ENCODE assay signal across 8 cellular contexts in genomic region chr11:118619444-118620205, GRCh38. TPM values are rescaled to one million over a fixed set of nuclear protein-coding genes. Genes with fewer than 3 reads are reported as not detected.
DNase-seq lines count a peak whose midpoint lies in the region; ATAC-seq and TF ChIP-seq lines count a peak whose summit lies in the region.

No MANE protein-coding gene starts in this region.

- intact Hi-C loops in posterior vena cava (cut with DNase I) = no loop called here
- intact Hi-C loops in activated T-helper 1 cell treated with anti-CD3 and anti-CD28 coated beads, Interleukin-12 subunit alpha, Interleukin-12 subunit beta, Interleukin-2, Interleukin-4 antibody, amounts not matched to agents 30 ng/mL and 10 ng/mL and 1 ng/mL, durations not matched to agents 14 hours and 24 hours and 36 hours (cut with micrococcal nuclease) = no loop called here

- no peak overlapping the region for H3K4me3 Mint-ChIP-seq in activated T-helper 1 cell treated with anti-CD3 and anti-CD28 coated beads, Interleukin-12 subunit alpha, Interleukin-12 subunit beta, Interleukin-2, Interleukin-4 antibody, amounts not matched to agents 30 ng/mL and 10 ng/mL and 1 ng/mL, durations not matched to agents 14 hours and 24 hours and 36 hours

- TF ChIP-seq CTCF in foreskin fibroblast (IDR thresholded peaks at IDR 0.05; ENCODE audit: low read depth, low read length) = no peak

- H3K27ac Mint-ChIP-seq in activated T-helper 1 cell treated with anti-CD3 and anti-CD28 coated beads, Interleukin-12 subunit alpha, Interleukin-12 subunit beta, Interleukin-2, Interleukin-4 antibody, amounts not matched to agents 30 ng/mL and 10 ng/mL and 1 ng/mL, durations not matched to agents 14 hours and 24 hours and 36 hours = no peak overlapping the region

- ATAC-seq in HG02588 (IDR thresholded peaks at IDR 0.05; ENCODE audit: unreplicated experiment) (no peak), GM19463 (IDR thresholded peaks at IDR 0.05; ENCODE audit: unreplicated experiment) (no peak), HG02678 (IDR thresholded peaks at IDR 0.05; ENCODE audit: unreplicated experiment) (no peak)

- H3K4me3 ChIP-seq in foreskin fibroblast (ENCODE audit: low read depth in 1 of 2, low read length in 2 of 2) = no peak overlapping the region

- peaks cover 11% of the 10 kb centered on the region for H3K4me1 Mint-ChIP-seq in activated T-helper 1 cell treated with anti-CD3 and anti-CD28 coated beads, Interleukin-12 subunit alpha, Interleukin-12 subunit beta, Interleukin-2, Interleukin-4 antibody, amounts not matched to agents 30 ng/mL and 10 ng/mL and 1 ng/mL, durations not matched to agents 14 hours and 24 hours and 36 hours (ENCODE audit: low read depth)

- H3K27me3 Mint-ChIP-seq in activated T-helper 1 cell treated with anti-CD3 and anti-CD28 coated beads, Interleukin-12 subunit alpha, Interleukin-12 subunit beta, Interleukin-2, Interleukin-4 antibody, amounts not matched to agents 30 ng/mL and 10 ng/mL and 1 ng/mL, durations not matched to agents 14 hours and 24 hours and 36 hours (ENCODE audit: insufficient read depth) = peaks cover 17% of the 10 kb centered on the region

- peak; percentile 96 for DNase-seq in ELR (ENCODE audit: low read depth)
- DNase-seq in SW 1271 (lab: John Stamatoyannopoulos, UW) = peak; percentile 49 to 84
- DNase-seq in foreskin fibroblast = peak; percentile 94 to 96
- peak; percentile 92 for DNase-seq in posterior vena cava (ENCODE audit: low spot score)
- DNase-seq in activated T-helper 1 cell treated with anti-CD3 and anti-CD28 coated beads, Interleukin-12 subunit alpha, Interleukin-12 subunit beta, Interleukin-2, Interleukin-4 antibody, amounts not matched to agents 30 ng/mL and 10 ng/mL and 1 ng/mL, durations not matched to agents 14 hours and 24 hours and 36 hours (ENCODE audit: low spot score) = no peak

- H3K36me3 Mint-ChIP-seq in activated T-helper 1 cell treated with anti-CD3 and anti-CD28 coated beads, Interleukin-12 subunit alpha, Interleukin-12 subunit beta, Interleukin-2, Interleukin-4 antibody, amounts not matched to agents 30 ng/mL and 10 ng/mL and 1 ng/mL, durations not matched to agents 14 hours and 24 hours and 36 hours (ENCODE audit: low read depth) = no peaks in the 10 kb centered on the region

- H3K9me3 Mint-ChIP-seq in activated T-helper 1 cell treated with anti-CD3 and anti-CD28 coated beads, Interleukin-12 subunit alpha, Interleukin-12 subunit beta, Interleukin-2, Interleukin-4 antibody, amounts not matched to agents 30 ng/mL and 10 ng/mL and 1 ng/mL, durations not matched to agents 14 hours and 24 hours and 36 hours = no peaks in the 10 kb centered on the region

RNA-seq across cellular contexts. Expression of gene PHLDB1, which starts 12.2 kb away (rescaled TPM):
- total RNA-seq in posterior vena cava = 100 to 1,000 TPM; 155 to 201 TPM
- total RNA-seq in activated T-helper 1 cell treated with anti-CD3 and anti-CD28 coated beads, Interleukin-12 subunit alpha, Interleukin-12 subunit beta, Interleukin-2, Interleukin-4 antibody, amounts not matched to agents 30 ng/mL and 10 ng/mL and 1 ng/mL, durations not matched to agents 14 hours and 24 hours and 36 hours = 0.86 and 1.4 TPM in 2 replicates

RNA-seq across cellular contexts. Expression of gene ARCN1, which starts 47.4 kb away (rescaled TPM):
- 100 to 1,000 TPM; 148 to 176 TPM for total RNA-seq in posterior vena cava
- 162 and 165 TPM in 2 replicates for total RNA-seq in activated T-helper 1 cell treated with anti-CD3 and anti-CD28 coated beads, Interleukin-12 subunit alpha, Interleukin-12 subunit beta, Interleukin-2, Interleukin-4 antibody, amounts not matched to agents 30 ng/mL and 10 ng/mL and 1 ng/mL, durations not matched to agents 14 hours and 24 hours and 36 hours

RNA-seq across cellular contexts. Expression of gene IFT46, which starts 53.9 kb away (rescaled TPM):
- 10 to 100 TPM; 15.9 TPM for total RNA-seq in posterior vena cava
- 17.7 and 18.4 TPM in 2 replicates for total RNA-seq in activated T-helper 1 cell treated with anti-CD3 and anti-CD28 coated beads, Interleukin-12 subunit alpha, Interleukin-12 subunit beta, Interleukin-2, Interleukin-4 antibody, amounts not matched to agents 30 ng/mL and 10 ng/mL and 1 ng/mL, durations not matched to agents 14 hours and 24 hours and 36 hours

RNA-seq across cellular contexts. Expression of gene TREH, which starts 59.8 kb away (rescaled TPM):
- total RNA-seq in posterior vena cava = not detected
- total RNA-seq in activated T-helper 1 cell treated with anti-CD3 and anti-CD28 coated beads, Interleukin-12 subunit alpha, Interleukin-12 subunit beta, Interleukin-2, Interleukin-4 antibody, amounts not matched to agents 30 ng/mL and 10 ng/mL and 1 ng/mL, durations not matched to agents 14 hours and 24 hours and 36 hours = not detected in 2 replicates

Comparison
In these comparisons a context has a peak if more than half of its experiments do, and no peak if none do; other contexts are left out.
1. RNA of gene PHLDB1, which starts 12.2 kb away (total RNA-seq): 155 to 201 TPM in posterior vena cava; 0.86 to 1.4 TPM in activated T-helper 1 cell treated with anti-CD3 and anti-CD28 coated beads, Interleukin-12 subunit alpha, Interleukin-12 subunit beta, Interleukin-2, Interleukin-4 antibody, amounts not matched to agents 30 ng/mL and 10 ng/mL and 1 ng/mL, durations not matched to agents 14 hours and 24 hours and 36 hours; every median in the first group is over 10 times any median in the second.